In the genomic region with DNA sequence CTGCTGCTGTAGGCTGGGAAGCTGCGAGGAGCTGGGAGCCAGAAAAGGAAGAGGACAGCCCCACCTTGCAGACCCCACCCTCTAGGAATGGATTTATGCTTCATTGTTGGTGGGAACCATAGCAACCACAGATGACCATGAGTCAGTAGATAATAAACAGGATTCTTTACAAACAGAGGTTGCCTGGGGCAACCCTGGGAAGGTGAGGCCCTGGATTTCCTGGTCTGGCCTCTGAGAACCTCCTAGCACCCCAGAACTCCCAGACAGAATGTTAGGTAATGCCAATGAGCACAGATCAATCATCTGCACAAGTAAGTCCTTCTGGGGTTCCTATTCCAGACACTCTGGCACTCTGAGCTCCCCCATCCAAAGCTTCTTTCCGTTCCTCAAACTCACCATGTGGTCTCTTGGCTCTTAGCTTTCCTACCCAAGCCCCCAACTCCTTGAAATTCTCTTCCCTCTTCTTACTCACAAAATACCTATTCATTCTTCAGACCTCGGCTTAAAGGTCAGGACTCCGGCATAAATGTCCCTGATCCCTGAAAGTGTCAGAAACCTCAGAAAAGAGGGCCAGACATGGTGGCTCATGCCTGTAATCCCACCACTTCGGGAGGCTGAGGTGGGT, we compare ENCODE assay signal across 9 cellular contexts. TPM values are rescaled to one million over a fixed set of nuclear protein-coding genes. Genes with fewer than 3 reads are reported as not detected.
DNase-seq lines count a peak whose midpoint lies in the region; ATAC-seq and TF ChIP-seq lines count a peak whose summit lies in the region.
"Had no signal": no experiment of that assay in that cellular context is flagged by ENCODE, and none has a peak within 500 bp of the region (broad histone marks: within the 10 kb centered on the region; RNA-seq: fewer than 3 reads in every experiment).

No MANE protein-coding gene starts in this region.

- H3K4me1 ChIP-seq in aorta (ENCODE audit: control insufficient read depth in 1 of 2, insufficient read depth in 2 of 2, low read length in 2 of 2): no peaks in the 10 kb centered on the region

- intact Hi-C loops in aorta (cut with DNase I): no loop called here

- in situ Hi-C loops in astrocyte of the cerebellum (cut with HindIII; ENCODE audit: low sequenced_read_pairs): no loop called here

- no peak overlapping the region for H3K27ac ChIP-seq in aorta (ENCODE audit: low read depth in 1 of 2, low read length in 2 of 2)
- no peak overlapping the region for H3K27ac ChIP-seq in caudate nucleus (ENCODE audit: low read depth, low read length)

- TF ChIP-seq CTCF in astrocyte of the cerebellum (IDR thresholded peaks at IDR 0.05; ENCODE audit: low read depth, low read length, missing control alignments) (no peak), kidney epithelial cell (IDR thresholded peaks at IDR 0.05; ENCODE audit: insufficient read depth, low read length, poor library complexity, severe bottlenecking) (no peak)

- 84 to 92% methylated on average over 5 of the region's 5 CpGs for WGBS in aorta, 2 donors

- DNase-seq in activated effector memory CD4-positive, alpha-beta T cell treated with anti-CD3 and anti-CD28 coated beads, Interleukin-2, amount 50 U/mL, for 16 hours: peak; percentile 17
- DNase-seq in activated effector memory CD4-positive, alpha-beta T cell treated with Interleukin-2 at 50 U/mL for 16 hours: no peak
- DNase-seq in astrocyte of the cerebellum (ENCODE audit: low read depth) (peak; percentile 55), kidney epithelial cell (ENCODE audit: low read depth) (peak; percentile 81), aorta (peak in 1 of 2 donors; percentile 63), NCI-H1930 (lab: John Stamatoyannopoulos, UW) (no peak), caudate nucleus (lab: John Stamatoyannopoulos, UW) (no peak)
- DNase-seq: stimulated activated CD4-positive, alpha-beta T cell treated with anti-CD3 and anti-CD28 coated beads, Interleukin-2, amount 100 ng/mL, for 24 hours had no signal

- H3K36me3 ChIP-seq in kidney epithelial cell (ENCODE audit: control insufficient read depth, insufficient read depth, low read length) (no peaks in the 10 kb centered on the region), aorta (ENCODE audit: control insufficient read depth in 1 of 2, insufficient read depth in 2 of 2, low read length in 1 of 2) (no peaks in the 10 kb centered on the region)

- no peaks in the 10 kb centered on the region for H3K9me3 ChIP-seq in aorta (ENCODE audit: control insufficient read depth, low read length)

- no peak overlapping the region for H3K4me3 ChIP-seq in astrocyte of the cerebellum (ENCODE audit: low read depth, low read length)
- H3K4me3 ChIP-seq in kidney epithelial cell (ENCODE audit: low read depth, low read length): no peak overlapping the region
- no peak overlapping the region for H3K4me3 ChIP-seq in aorta (ENCODE audit: low read length in 2 of 2)

- H3K27me3 ChIP-seq in kidney epithelial cell (ENCODE audit: control insufficient read depth, insufficient read depth, low read length) (no peaks in the 10 kb centered on the region), aorta (ENCODE audit: control insufficient read depth in 1 of 2, insufficient read depth in 2 of 2, low read length in 1 of 2) (no peaks in the 10 kb centered on the region)

- ATAC-seq in aorta (ENCODE audit: low FRiP score) (peak; percentile 70), GM21390 (IDR thresholded peaks at IDR 0.05; ENCODE audit: unreplicated experiment) (no peak)

RNA-seq across cellular contexts. Expression of gene PLEKHG6, which starts 15.2 kb away (rescaled TPM):
- total RNA-seq in kidney epithelial cell (2.3 and 3.3 TPM in 2 replicates), aorta (1 to 10 TPM in 1 of 2 donors, under 1 TPM in 1; 0.88 to 1.5 TPM)
- polyA plus RNA-seq in aorta: 10 to 100 TPM in 1 of 2 donors, under 1 TPM in 1; 0.15 to 90.3 TPM

RNA-seq across cellular contexts. Expression of gene TNFRSF1A, which starts 46.6 kb away (rescaled TPM):
- total RNA-seq in kidney epithelial cell: 115 and 143 TPM in 2 replicates
- 100 to 1,000 TPM; 190 to 236 TPM for total RNA-seq in aorta
- polyA plus RNA-seq in aorta: 100 to 1,000 TPM in 1 of 2 donors, 10 to 100 TPM in 1; 36.9 to 112 TPM

Comparison
In these comparisons a context has a peak if more than half of its experiments do, and no peak if none do; other contexts are left out.
1. DNase-seq: peak in activated effector memory CD4-positive, alpha-beta T cell treated with anti-CD3 and anti-CD28 coated beads, Interleukin-2, amount 50 U/mL, for 16 hours (single experiment), astrocyte of the cerebellum (single experiment) and kidney epithelial cell (single experiment); none in activated effector memory CD4-positive, alpha-beta T cell treated with Interleukin-2 at 50 U/mL for 16 hours (single experiment), NCI-H1930 (0 of 2) and caudate nucleus (0 of 61).